ENCODE assay signal across 8 cellular contexts in genomic region chr7:112790651-112790973, GRCh38. TPM values are rescaled to one million over a fixed set of nuclear protein-coding genes. Genes with fewer than 3 reads are reported as not detected.
A peak's percentile ranks its signal among the peaks of the same experiment; 100 is the strongest.
DNase-seq lines count a peak whose midpoint lies in the region; ATAC-seq lines count a peak whose summit lies in the region.

No MANE protein-coding gene starts in this region.

- H3K27me3 ChIP-seq in CD4-positive, CD25-positive, alpha-beta regulatory T cell (ENCODE audit: control insufficient read depth, insufficient read depth, low read length), result no peaks in the 10 kb centered on the region
- H3K27me3 ChIP-seq in iPS-15b (ENCODE audit: control insufficient read depth, insufficient read depth, low read length), result no peaks in the 10 kb centered on the region
- no peaks in the 10 kb centered on the region for H3K27me3 ChIP-seq in subcutaneous abdominal adipose tissue (ENCODE audit: control insufficient read depth in 5 of 5, insufficient read depth in 4 of 5, low read length in 5 of 5)

- peak overlapping the region; percentile 69 for H3K4me3 ChIP-seq in CD4-positive, CD25-positive, alpha-beta regulatory T cell (ENCODE audit: low read depth, low read length)
- peak overlapping the region; percentile 90 for H3K4me3 ChIP-seq in iPS-15b (ENCODE audit: low read depth, low read length)
- H3K4me3 ChIP-seq in subcutaneous abdominal adipose tissue (ENCODE audit: low read depth in 1 of 5, low read length in 5 of 5), result peak overlapping the region; percentile 94 to 99 (median 96)

- DNase-seq in CD4-positive, CD25-positive, alpha-beta regulatory T cell, result no peak
- DNase-seq in activated CD8-positive, alpha-beta T cell treated with anti-CD3 and anti-CD28 coated beads, Interleukin-2, amount 10 ng/mL, durations not matched to agents 7 days and 5 days, result no peak
- no peak for DNase-seq in effector CD4-positive, alpha-beta T cell
- DNase-seq in ACHN, result no peak

- ATAC-seq in CD4-positive, CD25-positive, alpha-beta regulatory T cell (ENCODE audit: low read depth in 2 of 2), result peak; percentile 5 to 16
- ATAC-seq in GM19395 (IDR thresholded peaks at IDR 0.05; ENCODE audit: unreplicated experiment), result peak; percentile 73
- peak; percentile 65 for ATAC-seq in HG03378 (IDR thresholded peaks at IDR 0.05; ENCODE audit: unreplicated experiment)
- ATAC-seq in activated CD8-positive, alpha-beta T cell treated with anti-CD3 and anti-CD28 coated beads, Interleukin-2, amount 10 ng/mL, durations not matched to agents 7 days and 5 days, result no peak

- H3K36me3 ChIP-seq in CD4-positive, CD25-positive, alpha-beta regulatory T cell (ENCODE audit: control insufficient read depth, insufficient read depth, low read length), result no peaks in the 10 kb centered on the region
- H3K36me3 ChIP-seq in iPS-15b (ENCODE audit: control insufficient read depth, insufficient read depth, low read length) (no peaks in the 10 kb centered on the region), subcutaneous abdominal adipose tissue (ENCODE audit: control insufficient read depth in 5 of 5, insufficient read depth in 5 of 5, low read length in 5 of 5) (no peaks in the 10 kb centered on the region)

- H3K9me3 Mint-ChIP-seq in CD4-positive, CD25-positive, alpha-beta regulatory T cell, result no peaks in the 10 kb centered on the region
- no peaks in the 10 kb centered on the region for H3K9me3 Mint-ChIP-seq in activated CD8-positive, alpha-beta T cell treated with anti-CD3 and anti-CD28 coated beads, Interleukin-2, amount 10 ng/mL, durations not matched to agents 7 days and 5 days (ENCODE audit: insufficient read depth)

- no peaks in the 10 kb centered on the region for H3K27me3 Mint-ChIP-seq in CD4-positive, CD25-positive, alpha-beta regulatory T cell
- H3K27me3 Mint-ChIP-seq in activated CD8-positive, alpha-beta T cell treated with anti-CD3 and anti-CD28 coated beads, Interleukin-2, amount 10 ng/mL, durations not matched to agents 7 days and 5 days (ENCODE audit: low read depth), result no peaks in the 10 kb centered on the region

- no peaks in the 10 kb centered on the region for H3K9me3 ChIP-seq in CD4-positive, CD25-positive, alpha-beta regulatory T cell (ENCODE audit: control insufficient read depth in 2 of 2, low read length in 2 of 2)
- H3K9me3 ChIP-seq in iPS-15b (ENCODE audit: control insufficient read depth, insufficient read depth, low read length), result no peaks in the 10 kb centered on the region
- H3K9me3 ChIP-seq in subcutaneous abdominal adipose tissue (ENCODE audit: control insufficient read depth in 5 of 5, low read length in 5 of 5), result no peaks in the 10 kb centered on the region

- H3K27ac Mint-ChIP-seq in CD4-positive, CD25-positive, alpha-beta regulatory T cell, result peak overlapping the region; percentile 17 to 90 (median 81)
- H3K27ac Mint-ChIP-seq in activated CD8-positive, alpha-beta T cell treated with anti-CD3 and anti-CD28 coated beads, Interleukin-2, amount 10 ng/mL, durations not matched to agents 7 days and 5 days, result peak overlapping the region; percentile 92

- peaks cover 20 to 44% (median 38%) of the 10 kb centered on the region in 4 donors for H3K4me1 Mint-ChIP-seq in CD4-positive, CD25-positive, alpha-beta regulatory T cell
- peaks cover 30% of the 10 kb centered on the region for H3K4me1 Mint-ChIP-seq in activated CD8-positive, alpha-beta T cell treated with anti-CD3 and anti-CD28 coated beads, Interleukin-2, amount 10 ng/mL, durations not matched to agents 7 days and 5 days (ENCODE audit: low read depth)

- CTCF ChIA-PET in activated CD8-positive, alpha-beta T cell treated with anti-CD3 and anti-CD28 coated beads, Interleukin-2, amount 10 ng/mL, durations not matched to agents 7 days and 5 days (lab: Charles Lee), result no interaction called here

- POLR2A ChIA-PET in activated CD8-positive, alpha-beta T cell treated with anti-CD3 and anti-CD28 coated beads, Interleukin-2, amount 10 ng/mL, durations not matched to agents 7 days and 5 days (lab: Charles Lee), result interaction anchor here (2.0 kb wide), 1 partner anchor 23 kb away, joined by 6 read pairs; no protein-coding TSS in a partner anchor

- peak overlapping the region; percentile 79 for H3K27ac ChIP-seq in CD4-positive, CD25-positive, alpha-beta regulatory T cell (ENCODE audit: insufficient read depth, low read length, poor library complexity, severe bottlenecking)
- H3K27ac ChIP-seq in subcutaneous abdominal adipose tissue (ENCODE audit: low read depth, low read length), result no peak overlapping the region

- in situ Hi-C loops in ACHN (cut with HindIII; ENCODE audit: low pct_ligation_motif_present, low pct_unique_long_range_greater_than_20kb, low sequenced_read_pairs), result no loop called here

- peaks cover 23% of the 10 kb centered on the region for H3K4me1 ChIP-seq in CD4-positive, CD25-positive, alpha-beta regulatory T cell (ENCODE audit: control insufficient read depth, insufficient read depth, low read length, poor library complexity, severe bottlenecking)
- H3K4me1 ChIP-seq in iPS-15b (ENCODE audit: control insufficient read depth, insufficient read depth, low read length) (no peaks in the 10 kb centered on the region), subcutaneous abdominal adipose tissue (ENCODE audit: control insufficient read depth in 5 of 5, insufficient read depth in 5 of 5, low read length in 5 of 5) (peaks cover 3 to 22% (median 20%) of the 10 kb centered on the region in 5 donors)

- H3K36me3 Mint-ChIP-seq in CD4-positive, CD25-positive, alpha-beta regulatory T cell, result peaks cover 11% of the 10 kb centered on the region
- peaks cover 12% of the 10 kb centered on the region for H3K36me3 Mint-ChIP-seq in activated CD8-positive, alpha-beta T cell treated with anti-CD3 and anti-CD28 coated beads, Interleukin-2, amount 10 ng/mL, durations not matched to agents 7 days and 5 days (ENCODE audit: low read depth)

- peak overlapping the region; percentile 90 to 93 (median 91) for H3K4me3 Mint-ChIP-seq in CD4-positive, CD25-positive, alpha-beta regulatory T cell
- peak overlapping the region; percentile 94 for H3K4me3 Mint-ChIP-seq in activated CD8-positive, alpha-beta T cell treated with anti-CD3 and anti-CD28 coated beads, Interleukin-2, amount 10 ng/mL, durations not matched to agents 7 days and 5 days

- no peak overlapping the region for H3K9ac ChIP-seq in iPS-15b (ENCODE audit: low read depth, low read length)
- peak overlapping the region in 4 of 5 donors; percentile 89 to 99 (median 95) for H3K9ac ChIP-seq in subcutaneous abdominal adipose tissue (ENCODE audit: low read length in 5 of 5)

RNA-seq across cellular contexts. Expression of gene TMEM168, which starts 0.4 kb away (rescaled TPM):
- total RNA-seq in CD4-positive, CD25-positive, alpha-beta regulatory T cell, result 13.1 TPM
- 1 to 10 TPM; 4.0 to 8.4 (median 7.2) TPM for polyA plus RNA-seq in CD4-positive, CD25-positive, alpha-beta regulatory T cell
- total RNA-seq in activated CD8-positive, alpha-beta T cell treated with anti-CD3 and anti-CD28 coated beads, Interleukin-2, amount 10 ng/mL, durations not matched to agents 7 days and 5 days, result 10 to 100 TPM; 11.7 to 13.3 TPM
